Comparison of ENCODE assay signal across 28 cellular contexts in genomic region chr1:224450164-224450955, GRCh38. TPM values are rescaled to one million over a fixed set of nuclear protein-coding genes. Genes with fewer than 3 reads are reported as not detected.
DNase-seq lines count a peak whose midpoint lies in the region; ATAC-seq and TF ChIP-seq lines count a peak whose summit lies in the region.
"Had no signal": no experiment of that assay in that cellular context is flagged by ENCODE, and none has a peak within 500 bp of the region (broad histone marks: within the 10 kb centered on the region; RNA-seq: fewer than 3 reads in every experiment).

No MANE protein-coding gene starts in this region.

- H3K27me3 ChIP-seq in gastrocnemius medialis (no peaks in the 10 kb centered on the region), thyroid gland (no peaks in the 10 kb centered on the region)
- H3K27me3 ChIP-seq: left lung, MG63, neutrophil, sigmoid colon, testis, vagina had no signal

- TF ChIP-seq CTCF in gastrocnemius medialis (IDR thresholded peaks at IDR 0.05 in 4 of 5, conservative IDR thresholded peaks at IDR 0.05 in 1 of 5) (no peak), thyroid gland (IDR thresholded peaks at IDR 0.05) (no peak)

- no peak for ATAC-seq in gastrocnemius medialis
- no peak for ATAC-seq in HG02973 (IDR thresholded peaks at IDR 0.05; ENCODE audit: unreplicated experiment)
- ATAC-seq: activated T-cell treated with anti-CD3 and anti-CD28 coated beads, Interleukin-2, amount 50 U/mL, for 4 hours; left lung had no signal

- H3K4me1 Mint-ChIP-seq in activated CD4-positive, alpha-beta memory T cell treated with anti-CD3 and anti-CD28 coated beads, Interleukin-2, amount 10 ng/mL, durations not matched to agents 7 days and 5 days: peaks cover 18% of the 10 kb centered on the region
- peaks cover 9% of the 10 kb centered on the region for H3K4me1 Mint-ChIP-seq in activated CD4-positive, alpha-beta memory T cell treated with anti-CD3 and anti-CD28 coated beads for 36 hours (ENCODE audit: low read depth)
- peaks cover 30% of the 10 kb centered on the region for H3K4me1 Mint-ChIP-seq in dendritic cell treated with granulocyte-macrophage colony-stimulating factor and Interleukin-4, amounts not matched to agents 40 ng/mL and 50 ng/mL, for 4 days (ENCODE audit: low read depth)
- H3K4me1 Mint-ChIP-seq: activated B cell treated with CpG ODN at 0.5 μM for 24 hours had no signal

- peak overlapping the region; percentile 49 for H3K27ac Mint-ChIP-seq in activated CD4-positive, alpha-beta memory T cell treated with anti-CD3 and anti-CD28 coated beads, Interleukin-2, amount 10 ng/mL, durations not matched to agents 7 days and 5 days
- no peak overlapping the region for H3K27ac Mint-ChIP-seq in activated CD4-positive, alpha-beta memory T cell treated with anti-CD3 and anti-CD28 coated beads for 36 hours
- H3K27ac Mint-ChIP-seq in dendritic cell treated with granulocyte-macrophage colony-stimulating factor and Interleukin-4, amounts not matched to agents 40 ng/mL and 50 ng/mL, for 4 days: peak overlapping the region; percentile 5
- H3K27ac Mint-ChIP-seq: activated B cell treated with CpG ODN at 0.5 μM for 24 hours had no signal

- 86 to 87% methylated on average over 7 of the region's 7 CpGs for WGBS in thyroid gland, 2 donors

- no peak overlapping the region for H3K4me3 ChIP-seq in gastrocnemius medialis
- H3K4me3 ChIP-seq in thyroid gland (replicated peaks in 1 of 3): no peak overlapping the region
- H3K4me3 ChIP-seq: left lung, MG63, sigmoid colon, testis, vagina had no signal

- in situ Hi-C loops in SK-MEL-5 (cut with HindIII; ENCODE audit: low pct_unique_long_range_greater_than_20kb, low sequenced_read_pairs): no loop called here
- in situ Hi-C loops in gastrocnemius medialis (cut with MboI; ENCODE audit: low sequenced_read_pairs in 4 of 4): loop anchor here in 2 of 4 donors (10.0 to 25.0 kb wide), 3 partner anchors 113 to 326 kb away; partner anchors contain the start of gene NVL (in 2 of the 2)

- H3K27me3 Mint-ChIP-seq in activated CD4-positive, alpha-beta memory T cell treated with anti-CD3 and anti-CD28 coated beads, Interleukin-2, amount 10 ng/mL, durations not matched to agents 7 days and 5 days: no peaks in the 10 kb centered on the region
- no peaks in the 10 kb centered on the region for H3K27me3 Mint-ChIP-seq in activated CD4-positive, alpha-beta memory T cell treated with anti-CD3 and anti-CD28 coated beads for 36 hours
- H3K27me3 Mint-ChIP-seq in dendritic cell treated with granulocyte-macrophage colony-stimulating factor and Interleukin-4, amounts not matched to agents 40 ng/mL and 50 ng/mL, for 4 days: no peaks in the 10 kb centered on the region
- H3K27me3 Mint-ChIP-seq: activated B cell treated with CpG ODN at 0.5 μM for 24 hours, progenitor cell of endocrine pancreas had no signal

- no peaks in the 10 kb centered on the region for H3K36me3 ChIP-seq in gastrocnemius medialis
- no peaks in the 10 kb centered on the region for H3K36me3 ChIP-seq in thyroid gland
- H3K36me3 ChIP-seq: left lung, neutrophil, sigmoid colon, vagina had no signal

- H3K9me3 ChIP-seq in gastrocnemius medialis (no peaks in the 10 kb centered on the region), thyroid gland (no peaks in the 10 kb centered on the region)
- H3K9me3 ChIP-seq: left lung, MG63, neutrophil, sigmoid colon, testis, vagina had no signal

- TF ChIP-seq POLR2A in gastrocnemius medialis (IDR thresholded peaks at IDR 0.05): no peak
- no peak for TF ChIP-seq POLR2A in thyroid gland (IDR thresholded peaks at IDR 0.05)

- CTCF ChIA-PET in activated CD4-positive, alpha-beta memory T cell treated with anti-CD3 and anti-CD28 coated beads, Interleukin-2, amount 10 ng/mL, durations not matched to agents 7 days and 5 days (lab: Charles Lee): interaction anchor here (1.2 kb wide), 1 partner anchor 334 kb away, joined by 3 read pairs; no protein-coding TSS in a partner anchor
- CTCF ChIA-PET in activated CD4-positive, alpha-beta memory T cell treated with anti-CD3 and anti-CD28 coated beads for 36 hours (lab: Charles Lee): interaction anchor here (1.0 kb wide), 1 partner anchor 20 kb away, joined by 3 read pairs; no protein-coding TSS in a partner anchor

- H3K9me3 Mint-ChIP-seq in activated CD4-positive, alpha-beta memory T cell treated with anti-CD3 and anti-CD28 coated beads, Interleukin-2, amount 10 ng/mL, durations not matched to agents 7 days and 5 days: peaks cover 2% of the 10 kb centered on the region
- no peaks in the 10 kb centered on the region for H3K9me3 Mint-ChIP-seq in activated CD4-positive, alpha-beta memory T cell treated with anti-CD3 and anti-CD28 coated beads for 36 hours
- H3K9me3 Mint-ChIP-seq in dendritic cell treated with granulocyte-macrophage colony-stimulating factor and Interleukin-4, amounts not matched to agents 40 ng/mL and 50 ng/mL, for 4 days: no peaks in the 10 kb centered on the region
- H3K9me3 Mint-ChIP-seq: activated B cell treated with CpG ODN at 0.5 μM for 24 hours; activated T-cell treated with anti-CD3 and anti-CD28 coated beads, Interleukin-2, amount 50 U/mL, for 4 hours had no signal

- peak overlapping the region; percentile 60 to 83 (median 70) for H3K27ac ChIP-seq in gastrocnemius medialis
- H3K27ac ChIP-seq in thyroid gland: no peak overlapping the region
- H3K27ac ChIP-seq: left lung, neutrophil, sigmoid colon, testis had no signal

- intact Hi-C loops in activated CD4-positive, alpha-beta memory T cell treated with anti-CD3 and anti-CD28 coated beads for 36 hours (cut with micrococcal nuclease): no loop called here
- intact Hi-C loops in dendritic cell treated with granulocyte-macrophage colony-stimulating factor and Interleukin-4, amounts not matched to agents 40 ng/mL and 50 ng/mL, for 4 days (cut with micrococcal nuclease): no loop called here
- intact Hi-C loops in gastrocnemius medialis (cut with DNase I; ENCODE audit: low total_unique reads) (no loop called here), thyroid gland (cut with DNase I) (loop anchor here (10.0 kb wide), 2 partner anchors 96 to 336 kb away; partner anchors contain the start of genes CNIH4 and FBXO28)

- H3K4me1 ChIP-seq in gastrocnemius medialis: peaks cover 5 to 48% of the 10 kb centered on the region in 2 donors
- peaks cover 16 to 29% of the 10 kb centered on the region in 2 donors for H3K4me1 ChIP-seq in thyroid gland
- H3K4me1 ChIP-seq: testis had no signal

- POLR2A ChIA-PET in activated CD4-positive, alpha-beta memory T cell treated with anti-CD3 and anti-CD28 coated beads, Interleukin-2, amount 10 ng/mL, durations not matched to agents 7 days and 5 days (lab: Charles Lee): interaction anchor here (1.5 kb wide), 1 partner anchor 48 kb away, joined by 3 read pairs; no protein-coding TSS in a partner anchor
- POLR2A ChIA-PET in activated CD4-positive, alpha-beta memory T cell treated with anti-CD3 and anti-CD28 coated beads for 36 hours (lab: Charles Lee): no interaction called here

- no peak for DNase-seq in activated CD4-positive, alpha-beta memory T cell treated with anti-CD3 and anti-CD28 coated beads, Interleukin-2, amount 10 ng/mL, durations not matched to agents 7 days and 5 days
- no peak for DNase-seq in activated CD4-positive, alpha-beta memory T cell treated with anti-CD3 and anti-CD28 coated beads for 36 hours
- DNase-seq in SK-MEL-5 (ENCODE audit: low read depth, low spot score): peak; percentile 56
- DNase-seq in gastrocnemius medialis: no peak
- DNase-seq in thyroid gland: no peak
- no peak for DNase-seq in NCI-H2196 treated with DMSO at 0.1 percent for 48 hours (lab: John Stamatoyannopoulos, UW; ENCODE audit: unreplicated experiment)
- DNase-seq: activated B cell treated with CpG ODN at 0.5 μM for 24 hours; activated naive CD4-positive, alpha-beta T cell treated with Interleukin-2 at 50 U/mL for 16 hours; activated T-cell treated with anti-CD3 and anti-CD28 coated beads, Interleukin-2, amount 50 U/mL, for 4 hours; anterior cingulate cortex; cortex of kidney; DMS153; left lung; mesendoderm; MG63; NCI-H1105 treated with DMSO at 0.1 percent for 48 hours; NCI-H1930; NCI-H69; SHP77; sigmoid colon; stimulated activated naive CD4-positive, alpha-beta T cell treated with Interleukin-2 at 50 U/mL for 16 hours; T1000; testis had no signal

- H3K36me3 Mint-ChIP-seq in activated CD4-positive, alpha-beta memory T cell treated with anti-CD3 and anti-CD28 coated beads, Interleukin-2, amount 10 ng/mL, durations not matched to agents 7 days and 5 days (ENCODE audit: low read depth): peaks cover 20% of the 10 kb centered on the region
- H3K36me3 Mint-ChIP-seq in activated CD4-positive, alpha-beta memory T cell treated with anti-CD3 and anti-CD28 coated beads for 36 hours: no peaks in the 10 kb centered on the region
- no peaks in the 10 kb centered on the region for H3K36me3 Mint-ChIP-seq in dendritic cell treated with granulocyte-macrophage colony-stimulating factor and Interleukin-4, amounts not matched to agents 40 ng/mL and 50 ng/mL, for 4 days (ENCODE audit: low read depth)

- no peak overlapping the region for H3K4me3 Mint-ChIP-seq in activated CD4-positive, alpha-beta memory T cell treated with anti-CD3 and anti-CD28 coated beads, Interleukin-2, amount 10 ng/mL, durations not matched to agents 7 days and 5 days
- H3K4me3 Mint-ChIP-seq in activated CD4-positive, alpha-beta memory T cell treated with anti-CD3 and anti-CD28 coated beads for 36 hours: no peak overlapping the region
- H3K4me3 Mint-ChIP-seq in dendritic cell treated with granulocyte-macrophage colony-stimulating factor and Interleukin-4, amounts not matched to agents 40 ng/mL and 50 ng/mL, for 4 days: no peak overlapping the region
- H3K4me3 Mint-ChIP-seq: activated B cell treated with CpG ODN at 0.5 μM for 24 hours; activated T-cell treated with anti-CD3 and anti-CD28 coated beads, Interleukin-2, amount 50 U/mL, for 4 hours had no signal

RNA-seq across cellular contexts. Expression of gene WDR26, which starts 15.8 kb away (rescaled TPM):
- total RNA-seq in activated CD4-positive, alpha-beta memory T cell treated with anti-CD3 and anti-CD28 coated beads, Interleukin-2, amount 10 ng/mL, durations not matched to agents 7 days and 5 days: 100 to 1,000 TPM; 114 to 118 TPM
- total RNA-seq in activated CD4-positive, alpha-beta memory T cell treated with anti-CD3 and anti-CD28 coated beads for 36 hours: 10 to 100 TPM; 69.2 to 72.2 TPM
- 40.3 and 44.4 TPM in 2 replicates for total RNA-seq in SK-MEL-5 (2014; rRNA removed; shearing (Covaris generic))
- polyA plus RNA-seq in SK-MEL-5 (2015; cell fraction: cytosol; rRNA removed): 47.7 and 68.8 TPM in 2 replicates
- polyA plus RNA-seq in SK-MEL-5 (2015; cell fraction: nucleus; rRNA removed): 88.8 and 94.5 TPM in 2 replicates
- total RNA-seq in gastrocnemius medialis (10 to 100 TPM; 62.1 to 86.5 (median 74.0) TPM), thyroid gland (100 to 1,000 TPM in 1 of 4 donors, 10 to 100 TPM in 3; 72.8 to 116 (median 89.2) TPM)

Comparison
In these comparisons a context has a peak if more than half of its experiments do, and no peak if none do; other contexts are left out.
1. H3K27ac ChIP-seq: peak in gastrocnemius medialis (4 of 4); none in thyroid gland (0 of 3).